In genomic region chr4:23923840-23924239, GRCh38 we compare ENCODE assay signal across 1 cellular context.
TF ChIP-seq lines count a peak whose summit lies in the region.

No MANE protein-coding gene starts in this region.

TF ChIP-seq in HEK293, 187 proteins besides CTCF, POLR2A, EP300 and RAD21 (continued from another document):
- TF ChIP-seq ZNF704 (tag by site-specific recombination; IDR thresholded peaks at IDR 0.05) (no peak), ZNF37A (tag by site-specific recombination; IDR thresholded peaks at IDR 0.05) (no peak), ZNF155 (tag by site-specific recombination; IDR thresholded peaks at IDR 0.05) (no peak), ZNF391 (tag by site-specific recombination; IDR thresholded peaks at IDR 0.05; ENCODE audit: borderline replicate concordance, low read depth) (no peak), MZF1 (tag by site-specific recombination; IDR thresholded peaks at IDR 0.05; ENCODE audit: borderline replicate concordance) (no peak), ZNF174 (tag by site-specific recombination; IDR thresholded peaks at IDR 0.05) (no peak), ZNF585B (tag by site-specific recombination; IDR thresholded peaks at IDR 0.05) (no peak), ZNF548 (tag by site-specific recombination; IDR thresholded peaks at IDR 0.05) (no peak), ZNF184 (tag by site-specific recombination; IDR thresholded peaks at IDR 0.05) (no peak), ZNF518A (tag by site-specific recombination; conservative IDR thresholded peaks at IDR 0.05; ENCODE audit: low read depth) (no peak), ZNF138 (tag by site-specific recombination; IDR thresholded peaks at IDR 0.05; ENCODE audit: borderline replicate concordance) (no peak), SP2 (tag by site-specific recombination; IDR thresholded peaks at IDR 0.05) (no peak)
